ENCODE assay signal across 10 cellular contexts in genomic region chr6:56862415-56863175, GRCh38.
DNase-seq lines count a peak whose midpoint lies in the region; ATAC-seq and TF ChIP-seq lines count a peak whose summit lies in the region.
"Had no signal": no experiment of that assay in that cellular context is flagged by ENCODE, and none has a peak within 500 bp of the region (broad histone marks: within the 10 kb centered on the region; RNA-seq: fewer than 3 reads in every experiment).

No MANE protein-coding gene starts in this region.

- H3K4me1 ChIP-seq in PC-3 (ENCODE audit: insufficient read depth, low read length) (peaks cover 64% of the 10 kb centered on the region), gastroesophageal sphincter (peaks cover 0 to 19% (median 0%) of the 10 kb centered on the region in 3 donors)

- H3K4me3 Mint-ChIP-seq in CD4-positive, alpha-beta T cell, result no peak overlapping the region
- no peak overlapping the region for H3K4me3 Mint-ChIP-seq in natural killer cell treated with Interleukin-12 subunit alpha and Interleukin-12 subunit beta and Interleukin-15 and Interleukin-18, amount 100 ng/mL, for 72 hours
- H3K4me3 Mint-ChIP-seq: activated T-cell treated with anti-CD3 and anti-CD28 coated beads, Interleukin-2, amount 50 U/mL, for 4 hours had no signal

- WGBS in gastroesophageal sphincter (ENCODE audit: low coverage in 1 of 2), 2 donors, result 67 to 73% methylated on average over 3 of the region's 3 CpGs

- H3K27me3 Mint-ChIP-seq in CD4-positive, alpha-beta T cell, result no peaks in the 10 kb centered on the region
- peaks cover 11 to 33% of the 10 kb centered on the region in 2 donors for H3K27me3 Mint-ChIP-seq in natural killer cell treated with Interleukin-12 subunit alpha and Interleukin-12 subunit beta and Interleukin-15 and Interleukin-18, amount 100 ng/mL, for 72 hours

- H3K79me2 ChIP-seq in PC-3 (ENCODE audit: low read length), result no peaks in the 10 kb centered on the region

- CTCF ChIA-PET in PC-3 (lab: Charles Lee), result no interaction called here
- CTCF ChIA-PET in CD4-positive, alpha-beta T cell (lab: Charles Lee), result no interaction called here

- no peaks in the 10 kb centered on the region for H3K4me1 Mint-ChIP-seq in CD4-positive, alpha-beta T cell (ENCODE audit: low read depth)
- peaks cover 0 to 5% of the 10 kb centered on the region in 2 donors for H3K4me1 Mint-ChIP-seq in natural killer cell treated with Interleukin-12 subunit alpha and Interleukin-12 subunit beta and Interleukin-15 and Interleukin-18, amount 100 ng/mL, for 72 hours (ENCODE audit: low read depth in 2 of 2)

- no peak for TF ChIP-seq EP300 in gastroesophageal sphincter (IDR thresholded peaks at IDR 0.05)

- H3F3A ChIP-seq in PC-3 (ENCODE audit: low read length, unreplicated experiment), result no peaks in the 10 kb centered on the region

- TF ChIP-seq POLR2A in gastroesophageal sphincter (IDR thresholded peaks at IDR 0.05), result no peak

- H3K36me3 Mint-ChIP-seq in CD4-positive, alpha-beta T cell (ENCODE audit: low read depth), result no peaks in the 10 kb centered on the region
- H3K36me3 Mint-ChIP-seq in natural killer cell treated with Interleukin-12 subunit alpha and Interleukin-12 subunit beta and Interleukin-15 and Interleukin-18, amount 100 ng/mL, for 72 hours, result no peaks in the 10 kb centered on the region

- H3K4me3 ChIP-seq in PC-3 (ENCODE audit: low read length) (no peak overlapping the region), gastroesophageal sphincter (no peak overlapping the region)

- DNase-seq in EH (ENCODE audit: low read depth), result peak; percentile 54
- DNase-seq in HCEC 1CT, result peak; percentile 73
- no peak for DNase-seq in PC-3
- no peak for DNase-seq in CD4-positive, alpha-beta T cell
- no peak for DNase-seq in DMS114 treated with DMSO at 0.1 percent for 48 hours (lab: John Stamatoyannopoulos, UW; ENCODE audit: unreplicated experiment)
- no peak for DNase-seq in natural killer cell treated with Interleukin-12 subunit alpha and Interleukin-12 subunit beta and Interleukin-15 and Interleukin-18, amount 100 ng/mL, for 72 hours (ENCODE audit: low spot score)
- DNase-seq: activated T-cell treated with anti-CD3 and anti-CD28 coated beads, Interleukin-2, amount 50 U/mL, for 4 hours had no signal

- no peak for ATAC-seq in PC-3
- ATAC-seq in gastroesophageal sphincter, result peak; percentile 37
- no peak for ATAC-seq in CD4-positive, alpha-beta T cell (ENCODE audit: poor library complexity)
- no peak for ATAC-seq in HG03439 (IDR thresholded peaks at IDR 0.05; ENCODE audit: unreplicated experiment)
- no peak for ATAC-seq in natural killer cell treated with Interleukin-12 subunit alpha and Interleukin-12 subunit beta and Interleukin-15 and Interleukin-18, amount 100 ng/mL, for 72 hours

- no peak overlapping the region for H3K27ac Mint-ChIP-seq in CD4-positive, alpha-beta T cell
- no peak overlapping the region for H3K27ac Mint-ChIP-seq in natural killer cell treated with Interleukin-12 subunit alpha and Interleukin-12 subunit beta and Interleukin-15 and Interleukin-18, amount 100 ng/mL, for 72 hours

- no peaks in the 10 kb centered on the region for H3K9me3 Mint-ChIP-seq in CD4-positive, alpha-beta T cell
- no peaks in the 10 kb centered on the region for H3K9me3 Mint-ChIP-seq in natural killer cell treated with Interleukin-12 subunit alpha and Interleukin-12 subunit beta and Interleukin-15 and Interleukin-18, amount 100 ng/mL, for 72 hours
- H3K9me3 Mint-ChIP-seq: activated T-cell treated with anti-CD3 and anti-CD28 coated beads, Interleukin-2, amount 50 U/mL, for 4 hours had no signal

- H3K27ac ChIP-seq in PC-3 (ENCODE audit: low read length) (no peak overlapping the region), gastroesophageal sphincter (no peak overlapping the region)
- H3K27ac ChIP-seq in CD4-positive, alpha-beta T cell (ENCODE audit: low read depth, low read length), result no peak overlapping the region
- H3K27ac ChIP-seq: HL-60 had no signal

- H3K27me3 ChIP-seq in PC-3 (ENCODE audit: low read length) (no peaks in the 10 kb centered on the region), gastroesophageal sphincter (no peaks in the 10 kb centered on the region)
- no peaks in the 10 kb centered on the region for H3K27me3 ChIP-seq in CD4-positive, alpha-beta T cell (ENCODE audit: control insufficient read depth, insufficient read depth, low read length)

- H3K36me3 ChIP-seq in PC-3 (ENCODE audit: low read depth, low read length) (no peaks in the 10 kb centered on the region), gastroesophageal sphincter (no peaks in the 10 kb centered on the region)

- intact Hi-C loops in PC-3 (cut with micrococcal nuclease), result loop anchor here (5.0 kb wide), 1 partner anchor 35 kb away; no protein-coding TSS in a partner anchor
- intact Hi-C loops in CD4-positive, alpha-beta T cell (cut with DNase I, micrococcal nuclease), result no loop called here

- H3K9me3 ChIP-seq in PC-3 (ENCODE audit: low read length) (no peaks in the 10 kb centered on the region), gastroesophageal sphincter (no peaks in the 10 kb centered on the region)
- H3K9me3 ChIP-seq in CD4-positive, alpha-beta T cell (ENCODE audit: control insufficient read depth, low read length), result no peaks in the 10 kb centered on the region

- H4K20me1 ChIP-seq in PC-3 (ENCODE audit: low read length), result no peaks in the 10 kb centered on the region

- no peaks in the 10 kb centered on the region for H3K9me2 ChIP-seq in PC-3 (replicated peaks; ENCODE audit: low read length)

- POLR2A ChIA-PET in PC-3 (lab: Charles Lee; ENCODE audit: unreplicated experiment), result no interaction called here
- POLR2A ChIA-PET in CD4-positive, alpha-beta T cell (lab: Charles Lee), result no interaction called here

- H2AFZ ChIP-seq in PC-3 (ENCODE audit: low read length), result no peak overlapping the region

- TF ChIP-seq CTCF in PC-3 (conservative IDR thresholded peaks at IDR 0.05; ENCODE audit: low read depth, low read length) (no peak), gastroesophageal sphincter (IDR thresholded peaks at IDR 0.05) (no peak)
- TF ChIP-seq CTCF in CD4-positive, alpha-beta T cell (IDR thresholded peaks at IDR 0.05), result no peak

- H3K4me2 ChIP-seq in PC-3 (ENCODE audit: low read length), result peak overlapping the region; percentile 35; the same call in 1 of the 2 replicates

- no TSS peak for BruUV-seq in PC-3 (replicated peaks; lab: Mats Ljungman, UMichigan)

- H3K9ac ChIP-seq in PC-3 (ENCODE audit: low read length), result no peak overlapping the region

Comparison
In these comparisons a context has a peak if more than half of its experiments do, and no peak if none do; other contexts are left out.
1. DNase-seq: peak in EH (single experiment) and HCEC 1CT (single experiment); none in PC-3 (single experiment), CD4-positive, alpha-beta T cell (0 of 10), DMS114 treated with DMSO at 0.1 percent for 48 hours (single experiment) and natural killer cell treated with Interleukin-12 subunit alpha and Interleukin-12 subunit beta and Interleukin-15 and Interleukin-18, amount 100 ng/mL, for 72 hours (single experiment).